ENCODE assay signal across 35 cellular contexts in genomic region chr6:24569811-24570210, GRCh38.
"Had no signal": no experiment of that assay in that cellular context is flagged by ENCODE, and none has a peak within 500 bp of the region (broad histone marks: within the 10 kb centered on the region; RNA-seq: fewer than 3 reads in every experiment).

No MANE protein-coding gene starts in this region.

- H3K9ac ChIP-seq: KMS-11 had no signal

- H3K36me3 ChIP-seq: MG63 had no signal

- H3K27me3 ChIP-seq: MG63 had no signal

- DNase-seq: Karpas-422, Kasumi-1, MG63, MM.1S, MV-4-11, NCI-H1048, NCI-H1092, NCI-H1092 treated with DMSO at 0.1 percent for 48 hours, NCI-H1105, NCI-H1105 treated with DMSO at 0.1 percent for 48 hours, NCI-H1417, NCI-H1417 treated with DMSO at 0.1 percent for 48 hours, NCI-H1436, NCI-H1436 treated with DMSO at 0.1 percent for 48 hours, NCI-H146, NCI-H1694, NCI-H1694 treated with DMSO at 0.1 percent for 48 hours, NCI-H187, NCI-H187 treated with DMSO at 0.1 percent for 48 hours, NCI-H1930, NCI-H2029, NCI-H2029 treated with DMSO at 0.1 percent for 48 hours, NCI-H2081, NCI-H2081 treated with DMSO at 0.1 percent for 48 hours, NCI-H2107, NCI-H2171, NCI-H2171 treated with DMSO at 0.1 percent for 48 hours, NCI-H2227 treated with DMSO at 0.1 percent for 48 hours, NCI-H226, NCI-H345, NCI-H446, NCI-H446 treated with DMSO at 0.1 percent for 48 hours, NCI-H510A, NCI-H510A treated with DMSO at 0.1 percent for 48 hours had no signal

- H3K9me3 ChIP-seq: MG63 had no signal

- H3K4me3 ChIP-seq: MG63 had no signal

- H3K4me2 ChIP-seq: KMS-11 had no signal

- H3K27ac ChIP-seq: KMS-11 had no signal
